In genomic region chr13:112693831-112694497, GRCh38 we compare ENCODE assay signal across 8 cellular contexts. TPM values are rescaled to one million over a fixed set of nuclear protein-coding genes. Genes with fewer than 3 reads are reported as not detected.
A peak's percentile ranks its signal among the peaks of the same experiment; 100 is the strongest.
DNase-seq lines count a peak whose midpoint lies in the region; ATAC-seq and TF ChIP-seq lines count a peak whose summit lies in the region.

No MANE protein-coding gene starts in this region.

- peaks cover 27% of the 10 kb centered on the region for H4K20me1 ChIP-seq in GM23338 (replicated peaks; ENCODE audit: insufficient read depth)

- no peak overlapping the region; the same call in 1 of the 2 replicates for H3K27ac ChIP-seq in GM23338 (ENCODE audit: low read depth)

- no peak overlapping the region for H2AFZ ChIP-seq in GM23338

- H3K4me3 ChIP-seq in AG04449 (ENCODE audit: low read depth, low read length) (no peak overlapping the region), GM23338 (no peak overlapping the region)

- ATAC-seq in GM23338 (peak; percentile 9; the same call in 2 of the 3 replicates), T-helper 17 cell (no peak), left ventricle myocardium superior (peak; percentile 56), HG03432 (IDR thresholded peaks at IDR 0.05; ENCODE audit: unreplicated experiment) (no peak), HG02938 (IDR thresholded peaks at IDR 0.05; ENCODE audit: unreplicated experiment) (no peak)

- intact Hi-C loops in left ventricle myocardium superior (cut with micrococcal nuclease), result no loop called here

- DNase-seq in AG04449 (ENCODE audit: low read depth, low spot score) (peak; percentile 59), GM23338 (ENCODE audit: low spot score) (no peak), T-helper 17 cell (no peak), left ventricle myocardium superior (peak; percentile 52), ureter (ENCODE audit: low spot score) (no peak), SW 1271 (lab: John Stamatoyannopoulos, UW) (no peak)

- H3K27me3 ChIP-seq in GM23338 (ENCODE audit: insufficient read depth), result peaks cover 12% of the 10 kb centered on the region

- H3K4me3 Mint-ChIP-seq in GM23338 (no peak overlapping the region), T-helper 17 cell (no peak overlapping the region)

- H3K9me3 ChIP-seq in T-helper 17 cell (ENCODE audit: control insufficient read depth, low read length, poor library complexity, severe bottlenecking), result no peaks in the 10 kb centered on the region

- H3K27me3 Mint-ChIP-seq in GM23338 (ENCODE audit: insufficient read depth, low read depth, poor library complexity) (peaks cover 22% of the 10 kb centered on the region), T-helper 17 cell (no peaks in the 10 kb centered on the region)

- H3K79me2 ChIP-seq in GM23338 (replicated peaks; ENCODE audit: insufficient read depth), result peaks cover 81% of the 10 kb centered on the region

- POLR2A ChIA-PET in AG04449 (lab: Yijun Ruan, JAX), result interaction anchor here (0.9 kb wide), 1 partner anchor 18 kb away, joined by 4 read pairs; no protein-coding TSS in a partner anchor

- TF ChIP-seq CTCF in AG04449 (IDR thresholded peaks at IDR 0.05; ENCODE audit: insufficient read depth, low read length, missing control alignments), result no peak
- no peak for TF ChIP-seq CTCF in GM23338 (conservative IDR thresholded peaks at IDR 0.05; ENCODE audit: low read depth in 2 of 2)

- peaks cover 27% of the 10 kb centered on the region for H3K4me1 ChIP-seq in GM23338 (ENCODE audit: insufficient read depth)

- H3K27ac Mint-ChIP-seq in GM23338 (no peak overlapping the region; the same call in 1 of the 2 replicates), T-helper 17 cell (peak overlapping the region; percentile 76)

- H3K9me3 Mint-ChIP-seq in GM23338, result no peaks in the 10 kb centered on the region

- H3K4me2 ChIP-seq in GM23338, result 0 out of 2 replicates have a peak overlapping the region, but pooled peaks have one; percentile 6

- CTCF ChIA-PET in AG04449 (lab: Yijun Ruan, JAX), result interaction anchor here (1.1 to 1.4 kb wide), 2 partner anchors 16 to 181 kb away, joined by 3 to 6 read pairs; no protein-coding TSS in a partner anchor

- no peaks in the 10 kb centered on the region; the same call in 1 of the 2 replicates for H3F3A ChIP-seq in GM23338 (replicated peaks; ENCODE audit: low read depth)

- H3K9me2 ChIP-seq in GM23338 (ENCODE audit: insufficient read depth), result no peaks in the 10 kb centered on the region

- H3K4me1 Mint-ChIP-seq in GM23338 (peaks cover 50% of the 10 kb centered on the region), T-helper 17 cell (peaks cover 35% of the 10 kb centered on the region)

- H3K36me3 Mint-ChIP-seq in GM23338 (ENCODE audit: low read depth), result peaks cover 3% of the 10 kb centered on the region; the same call in 1 of the 3 replicates
- H3K36me3 Mint-ChIP-seq in T-helper 17 cell (ENCODE audit: low read depth), result peaks cover 2% of the 10 kb centered on the region

- H3K36me3 ChIP-seq in GM23338 (ENCODE audit: insufficient read depth), result no peaks in the 10 kb centered on the region

TF ChIP-seq in GM23338, 12 proteins besides CTCF, POLR2A, EP300 and RAD21:
- TF ChIP-seq ETS1 (IDR thresholded peaks at IDR 0.05) (no peak), CREB1 (CRISPR knock-in tag; IDR thresholded peaks at IDR 0.05; ENCODE audit: low read depth) (no peak), ZNF331 (CRISPR knock-in tag; IDR thresholded peaks at IDR 0.05; ENCODE audit: low read depth) (no peak), STAT1 (IDR thresholded peaks at IDR 0.05; ENCODE audit: unreplicated experiment) (no peak), NANOG (IDR thresholded peaks at IDR 0.05; ENCODE audit: borderline replicate concordance) (no peak), POLR2AphosphoS5 (IDR thresholded peaks at IDR 0.05; ENCODE audit: low read depth) (no peak)
TF ChIP-seq in GM23338: peak in this region for 0.

RNA-seq across cellular contexts. Expression of gene ATP11A, which starts 4.1 kb away (rescaled TPM):
- total RNA-seq in GM23338 (2014; rRNA removed; shearing (Covaris generic)), result 35.1 and 52.6 TPM in 2 replicates
- 12.3 and 12.8 TPM in 2 replicates for polyA plus RNA-seq in GM23338 (2016; fragmentation: Nextera tagmentation; extraction: Ambion mirVana)
- total RNA-seq in T-helper 17 cell (10 to 100 TPM; 56.8 to 79.5 TPM), left ventricle myocardium superior (102 TPM), ureter (37.0 TPM)

Comparison
In these comparisons a context has a peak if more than half of its experiments do, and no peak if none do; other contexts are left out.
1. DNase-seq: peak in AG04449 (single experiment) and left ventricle myocardium superior (single experiment); none in GM23338 (single experiment), T-helper 17 cell (0 of 3), ureter (single experiment) and SW 1271 (0 of 2).
2. ATAC-seq: peak in GM23338 (single experiment) and left ventricle myocardium superior (single experiment); none in T-helper 17 cell (single experiment), HG03432 (single experiment) and HG02938 (single experiment).